In the genomic region with DNA sequence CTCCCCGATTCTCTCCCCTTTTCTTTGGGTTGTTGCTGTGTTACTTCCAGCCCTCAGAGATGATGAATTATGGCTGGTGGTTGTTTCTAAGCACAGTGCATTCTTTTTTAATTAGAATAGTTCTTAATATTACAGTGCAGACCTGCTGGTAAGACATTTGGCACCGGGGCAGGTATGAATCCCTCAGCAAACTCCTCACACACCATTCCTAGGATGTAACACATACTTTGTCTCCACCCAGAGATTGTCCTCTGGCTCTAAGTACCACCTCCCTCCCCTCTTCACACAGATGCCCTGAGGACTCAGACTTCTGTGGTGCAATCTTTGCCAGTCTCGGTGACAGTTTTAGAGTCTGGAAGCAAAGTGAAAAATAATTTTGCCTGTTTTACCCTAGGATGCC, we compare ENCODE assay signal across 24 cellular contexts.
"Had no signal": no experiment of that assay in that cellular context is flagged by ENCODE, and none has a peak within 500 bp of the region (broad histone marks: within the 10 kb centered on the region; RNA-seq: fewer than 3 reads in every experiment).

No MANE protein-coding gene starts in this region.

- H3K4me3 Mint-ChIP-seq: activated CD4-positive, alpha-beta memory T cell treated with anti-CD3 and anti-CD28 coated beads, Interleukin-2, amount 10 ng/mL, durations not matched to agents 7 days and 5 days; activated CD8-positive, alpha-beta memory T cell treated with anti-CD3 and anti-CD28 coated beads, Interleukin-2, amount 10 ng/mL, durations not matched to agents 7 days and 5 days; activated naive CD4-positive, alpha-beta T cell treated with anti-CD3 and anti-CD28 coated beads, Interleukin-2, amount 50 U/mL, for 24 hours; central memory CD8-positive, alpha-beta T cell; effector memory CD8-positive, alpha-beta T cell; memory B cell; natural killer cell treated with Interleukin-12 subunit alpha and Interleukin-12 subunit beta and Interleukin-15 and Interleukin-18, amount 100 ng/mL, for 72 hours; T-helper 1 cell treated with Interleukin-12 subunit alpha and Interleukin-12 subunit beta and Interleukin-4 antibody, amounts not matched to agents 30 μg/mL and 1 μg/mL, for 36 hours had no signal

- H3K27me3 ChIP-seq: adrenal gland, ascending aorta, breast epithelium, esophagus muscularis mucosa, gastrocnemius medialis, ovary, upper lobe of right lung had no signal

- H3K4me1 ChIP-seq: adrenal gland, ascending aorta, breast epithelium, gastrocnemius medialis, prostate gland, upper lobe of right lung had no signal

- H3K4me3 ChIP-seq: adrenal gland, ascending aorta, breast epithelium, dorsolateral prefrontal cortex, esophagus muscularis mucosa, gastrocnemius medialis, ovary, prostate gland, upper lobe of right lung had no signal

- H3K4me1 Mint-ChIP-seq: activated CD4-positive, alpha-beta memory T cell treated with anti-CD3 and anti-CD28 coated beads, Interleukin-2, amount 10 ng/mL, durations not matched to agents 7 days and 5 days; activated CD8-positive, alpha-beta memory T cell treated with anti-CD3 and anti-CD28 coated beads, Interleukin-2, amount 10 ng/mL, durations not matched to agents 7 days and 5 days; activated naive CD4-positive, alpha-beta T cell treated with anti-CD3 and anti-CD28 coated beads, Interleukin-2, amount 50 U/mL, for 24 hours; central memory CD8-positive, alpha-beta T cell had no signal

- H3K27ac ChIP-seq: adrenal gland, ascending aorta, breast epithelium, dorsolateral prefrontal cortex, esophagus muscularis mucosa, gastrocnemius medialis, ovary, prostate gland, upper lobe of right lung had no signal

- H3K36me3 ChIP-seq: adrenal gland, ascending aorta, breast epithelium, esophagus muscularis mucosa, gastrocnemius medialis, ovary, prostate gland, upper lobe of right lung had no signal

- H3K27ac Mint-ChIP-seq: activated CD4-positive, alpha-beta memory T cell treated with anti-CD3 and anti-CD28 coated beads, Interleukin-2, amount 10 ng/mL, durations not matched to agents 7 days and 5 days; activated CD8-positive, alpha-beta memory T cell treated with anti-CD3 and anti-CD28 coated beads, Interleukin-2, amount 10 ng/mL, durations not matched to agents 7 days and 5 days; activated naive CD4-positive, alpha-beta T cell treated with anti-CD3 and anti-CD28 coated beads, Interleukin-2, amount 50 U/mL, for 24 hours; effector memory CD8-positive, alpha-beta T cell; memory B cell; natural killer cell treated with Interleukin-12 subunit alpha and Interleukin-12 subunit beta and Interleukin-15 and Interleukin-18, amount 100 ng/mL, for 72 hours; T-helper 1 cell treated with Interleukin-12 subunit alpha and Interleukin-12 subunit beta and Interleukin-4 antibody, amounts not matched to agents 30 μg/mL and 1 μg/mL, for 36 hours had no signal

- H3K9me3 ChIP-seq: adrenal gland, ascending aorta, breast epithelium, esophagus muscularis mucosa, gastrocnemius medialis, ovary, prostate gland, upper lobe of right lung had no signal

- H3K36me3 Mint-ChIP-seq: activated CD8-positive, alpha-beta memory T cell treated with anti-CD3 and anti-CD28 coated beads, Interleukin-2, amount 10 ng/mL, durations not matched to agents 7 days and 5 days; activated naive CD4-positive, alpha-beta T cell treated with anti-CD3 and anti-CD28 coated beads, Interleukin-2, amount 50 U/mL, for 24 hours; memory B cell; natural killer cell treated with Interleukin-12 subunit alpha and Interleukin-12 subunit beta and Interleukin-15 and Interleukin-18, amount 100 ng/mL, for 72 hours had no signal

- DNase-seq: activated CD4-positive, alpha-beta memory T cell treated with anti-CD3 and anti-CD28 coated beads, Interleukin-2, amount 10 ng/mL, durations not matched to agents 7 days and 5 days; activated CD4-positive, alpha-beta T cell treated with anti-CD3 and anti-CD28 coated beads for 4 hours; activated CD4-positive, CD25-positive, alpha-beta regulatory T cell; activated CD8-positive, alpha-beta memory T cell treated with anti-CD3 and anti-CD28 coated beads, Interleukin-2, amount 10 ng/mL, durations not matched to agents 7 days and 5 days; activated gamma-delta T cell treated with Interleukin-2 at 50 U/mL for 16 hours; adrenal gland; dorsolateral prefrontal cortex; effector memory CD8-positive, alpha-beta T cell; gastrocnemius medialis; hippocampal formation; left ventricle myocardium superior; ovary; stimulated activated CD4-positive, alpha-beta T cell treated with anti-CD3 and anti-CD28 coated beads, Interleukin-4, amount 100 ng/mL, for 24 hours; stimulated activated naive CD8-positive, alpha-beta T cell treated with anti-CD3 and anti-CD28 coated beads, Interleukin-15, Interleukin-2, amounts not matched to agents 100 U/mL and 50 U/mL, for 24 hours; upper lobe of right lung had no signal

- ATAC-seq: activated CD8-positive, alpha-beta memory T cell treated with anti-CD3 and anti-CD28 coated beads, Interleukin-2, amount 10 ng/mL, durations not matched to agents 7 days and 5 days; effector memory CD8-positive, alpha-beta T cell; gastrocnemius medialis; left ventricle myocardium superior; natural killer cell treated with Interleukin-12 subunit alpha and Interleukin-12 subunit beta and Interleukin-15 and Interleukin-18, amount 100 ng/mL, for 72 hours; stimulated activated naive CD8-positive, alpha-beta T cell treated with anti-CD3 and anti-CD28 coated beads, Interleukin-15, Interleukin-2, amounts not matched to agents 100 U/mL and 50 U/mL, for 24 hours; upper lobe of right lung had no signal

- H3K9me3 Mint-ChIP-seq: activated CD4-positive, alpha-beta memory T cell treated with anti-CD3 and anti-CD28 coated beads, Interleukin-2, amount 10 ng/mL, durations not matched to agents 7 days and 5 days; activated naive CD4-positive, alpha-beta T cell treated with anti-CD3 and anti-CD28 coated beads, Interleukin-2, amount 50 U/mL, for 24 hours; central memory CD8-positive, alpha-beta T cell; memory B cell had no signal

- H3K27me3 Mint-ChIP-seq: activated CD4-positive, alpha-beta memory T cell treated with anti-CD3 and anti-CD28 coated beads, Interleukin-2, amount 10 ng/mL, durations not matched to agents 7 days and 5 days; activated CD8-positive, alpha-beta memory T cell treated with anti-CD3 and anti-CD28 coated beads, Interleukin-2, amount 10 ng/mL, durations not matched to agents 7 days and 5 days; activated naive CD4-positive, alpha-beta T cell treated with anti-CD3 and anti-CD28 coated beads, Interleukin-2, amount 50 U/mL, for 24 hours; central memory CD8-positive, alpha-beta T cell; effector memory CD8-positive, alpha-beta T cell; memory B cell; natural killer cell treated with Interleukin-12 subunit alpha and Interleukin-12 subunit beta and Interleukin-15 and Interleukin-18, amount 100 ng/mL, for 72 hours had no signal
